4 cellular contexts compared by ENCODE assay signal in genomic region chr4:82479562-82479961, GRCh38.
"Had no signal": no experiment of that assay in that cellular context is flagged by ENCODE, and none has a peak within 500 bp of the region (broad histone marks: within the 10 kb centered on the region; RNA-seq: fewer than 3 reads in every experiment).

No MANE protein-coding gene starts in this region.

- H3K27ac Mint-ChIP-seq: GM23338 had no signal

- H2AFZ ChIP-seq: GM23338 had no signal

- H3K4me3 Mint-ChIP-seq: GM23338, H9, IgD-negative memory B cell had no signal

- H3K4me3 ChIP-seq: GM23338 had no signal

- H3K4me2 ChIP-seq: GM23338 had no signal

- H3K27me3 Mint-ChIP-seq: IgD-negative memory B cell had no signal

- H3K4me1 Mint-ChIP-seq: IgD-negative memory B cell had no signal

- DNase-seq: H9, HCEC 1CT had no signal
